ENCODE assay signal across 9 cellular contexts in genomic region chr6:17863971-17864754, GRCh38.
DNase-seq lines count a peak whose midpoint lies in the region; ATAC-seq and TF ChIP-seq lines count a peak whose summit lies in the region.
"Had no signal": no experiment of that assay in that cellular context is flagged by ENCODE, and none has a peak within 500 bp of the region (broad histone marks: within the 10 kb centered on the region; RNA-seq: fewer than 3 reads in every experiment).

No MANE protein-coding gene starts in this region.

- TF ChIP-seq CTCF in epithelial cell of esophagus (IDR thresholded peaks at IDR 0.05; ENCODE audit: insufficient read depth, low read depth, low read length, missing control alignments) (no peak), GM13976 (IDR thresholded peaks at IDR 0.05; ENCODE audit: borderline replicate concordance, control extremely low read depth, extremely low read depth, insufficient read depth, missing control alignments) (no peak)

- intact Hi-C loops in Right ventricle myocardium inferior (cut with DNase I) = loop anchor here (2.0 kb wide), 1 partner anchor 123 kb away; the partner anchor contains the start of gene KIF13A
- intact Hi-C loops in cardiac septum (cut with DNase I) = no loop called here

- peak; percentile 66 for ATAC-seq in Right ventricle myocardium inferior

- in situ Hi-C loops in GM13976 (cut with MboI; ENCODE audit: low sequenced_read_pairs, unreplicated experiment) = no loop called here

- DNase-seq in Right ventricle myocardium inferior (ENCODE audit: missing footprints) (no peak), cardiac septum (ENCODE audit: low spot score) (no peak), epithelial cell of esophagus (ENCODE audit: low read depth) (peak; percentile 94), midbrain (lab: John Stamatoyannopoulos, UW) (peak; percentile 62), MV-4-11 (lab: John Stamatoyannopoulos, UW) (no peak), GM13976 (ENCODE audit: low spot score) (no peak), AML-193 (lab: John Stamatoyannopoulos, UW) (no peak), NCI-H2029 treated with DMSO at 0.1 percent for 48 hours (lab: John Stamatoyannopoulos, UW) (no peak)
- DNase-seq: KBM-7 had no signal

- H3K4me3 ChIP-seq in epithelial cell of esophagus (ENCODE audit: low read length) = no peak overlapping the region

Comparison
In these comparisons a context has a peak if more than half of its experiments do, and no peak if none do; other contexts are left out.
1. DNase-seq: peak in epithelial cell of esophagus (single experiment) and midbrain (single experiment); none in Right ventricle myocardium inferior (single experiment), cardiac septum (single experiment), MV-4-11 (single experiment), GM13976 (single experiment), AML-193 (0 of 2) and NCI-H2029 treated with DMSO at 0.1 percent for 48 hours (single experiment).